Comparison of ENCODE assay signal across 1 cellular context in the genomic region with DNA sequence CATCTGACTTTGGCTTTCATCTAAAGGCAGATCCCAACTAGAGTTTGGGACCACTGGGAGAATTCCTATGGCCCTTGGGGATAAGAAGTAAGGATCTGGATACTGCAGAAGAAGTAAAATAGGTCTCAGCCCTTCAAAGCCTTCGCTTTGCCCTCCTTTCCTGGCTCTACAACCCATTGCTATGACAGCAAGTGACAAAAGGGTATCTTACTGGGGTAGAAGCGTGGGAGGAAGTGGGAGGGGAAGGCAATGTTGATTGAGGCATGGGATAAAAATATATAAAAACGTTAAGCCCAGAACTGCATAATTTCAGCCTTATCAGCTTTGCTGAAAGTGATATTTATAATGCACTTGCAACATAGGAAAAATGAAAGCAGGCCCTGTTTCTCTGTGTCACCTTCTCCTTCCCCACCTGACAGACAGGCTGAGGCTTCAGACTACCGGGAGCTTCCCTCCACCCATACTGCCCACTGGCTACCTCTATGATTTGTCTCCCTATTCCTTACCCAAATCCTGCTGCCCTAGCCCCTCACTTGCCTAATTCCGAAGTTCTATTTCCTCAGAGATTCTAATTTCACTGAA.
TF ChIP-seq lines count a peak whose summit lies in the region.

No MANE protein-coding gene starts in this region.

TF ChIP-seq in GM23338, 12 proteins besides CTCF, POLR2A, EP300 and RAD21 (continued from another document):
- TF ChIP-seq, protein P1, sequence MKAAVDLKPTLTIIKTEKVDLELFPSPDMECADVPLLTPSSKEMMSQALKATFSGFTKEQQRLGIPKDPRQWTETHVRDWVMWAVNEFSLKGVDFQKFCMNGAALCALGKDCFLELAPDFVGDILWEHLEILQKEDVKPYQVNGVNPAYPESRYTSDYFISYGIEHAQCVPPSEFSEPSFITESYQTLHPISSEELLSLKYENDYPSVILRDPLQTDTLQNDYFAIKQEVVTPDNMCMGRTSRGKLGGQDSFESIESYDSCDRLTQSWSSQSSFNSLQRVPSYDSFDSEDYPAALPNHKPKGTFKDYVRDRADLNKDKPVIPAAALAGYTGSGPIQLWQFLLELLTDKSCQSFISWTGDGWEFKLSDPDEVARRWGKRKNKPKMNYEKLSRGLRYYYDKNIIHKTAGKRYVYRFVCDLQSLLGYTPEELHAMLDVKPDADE (IDR thresholded peaks at IDR 0.05) = no peak
- TF ChIP-seq STAT1 (IDR thresholded peaks at IDR 0.05; ENCODE audit: unreplicated experiment) (no peak), CREB1 (CRISPR knock-in tag; IDR thresholded peaks at IDR 0.05; ENCODE audit: low read depth) (no peak)
